In genomic region chr16:46853713-46854443, GRCh38 we compare ENCODE assay signal across 9 cellular contexts. TPM values are rescaled to one million over a fixed set of nuclear protein-coding genes. Genes with fewer than 3 reads are reported as not detected.
DNase-seq lines count a peak whose midpoint lies in the region; ATAC-seq, FAIRE-seq and TF ChIP-seq lines count a peak whose summit lies in the region.
"Had no signal": no experiment of that assay in that cellular context is flagged by ENCODE, and none has a peak within 500 bp of the region (broad histone marks: within the 10 kb centered on the region; RNA-seq: fewer than 3 reads in every experiment).

No MANE protein-coding gene starts in this region.

- H3K9me3 Mint-ChIP-seq in T-cell: no peaks in the 10 kb centered on the region
- H3K9me3 Mint-ChIP-seq: stimulated activated naive CD8-positive, alpha-beta T cell treated with anti-CD3 and anti-CD28 coated beads, Interleukin-15, Interleukin-2, amounts not matched to agents 100 ng/mL and 50 ng/mL, for 24 hours had no signal

- no peak overlapping the region for H3K4me2 ChIP-seq in MM.1S (ENCODE audit: low read depth, low read length)

- H3K27ac ChIP-seq in MM.1S (ENCODE audit: low read length): no peak overlapping the region
- peak overlapping the region; percentile 59 for H3K27ac ChIP-seq in angular gyrus (ENCODE audit: low read depth, low read length)
- H3K27ac ChIP-seq in right atrium auricular region: no peak overlapping the region

- CTCF ChIA-PET in T-cell (lab: Charles Lee): interaction anchor here (0.5 to 1.8 kb wide), 11 partner anchors 10 to 1495 kb away, joined by 3 to 12 read pairs (median 3); no protein-coding TSS in a partner anchor

- POLR2A ChIA-PET in T-cell (lab: Charles Lee): no interaction called here

- H3K27me3 Mint-ChIP-seq in T-cell: no peaks in the 10 kb centered on the region
- H3K27me3 Mint-ChIP-seq: stimulated activated naive CD8-positive, alpha-beta T cell treated with anti-CD3 and anti-CD28 coated beads, Interleukin-15, Interleukin-2, amounts not matched to agents 100 ng/mL and 50 ng/mL, for 24 hours had no signal

- H3K27ac Mint-ChIP-seq in T-cell: no peak overlapping the region
- H3K27ac Mint-ChIP-seq: stimulated activated naive CD8-positive, alpha-beta T cell treated with anti-CD3 and anti-CD28 coated beads, Interleukin-15, Interleukin-2, amounts not matched to agents 100 ng/mL and 50 ng/mL, for 24 hours had no signal

- peak overlapping the region; percentile 13; the same call in 1 of the 2 replicates for H2AFZ ChIP-seq in MM.1S (ENCODE audit: low read length)

- H3F3A ChIP-seq in MM.1S (ENCODE audit: insufficient read depth, low read length): no peaks in the 10 kb centered on the region

- H3K36me3 ChIP-seq in MM.1S (replicated peaks; ENCODE audit: insufficient read depth, low read length): no peaks in the 10 kb centered on the region
- no peaks in the 10 kb centered on the region for H3K36me3 ChIP-seq in right atrium auricular region

- H3K27me3 ChIP-seq in MM.1S (replicated peaks; ENCODE audit: insufficient read depth, low read length) (no peaks in the 10 kb centered on the region), right atrium auricular region (no peaks in the 10 kb centered on the region)

- ATAC-seq in GM18511 (IDR thresholded peaks at IDR 0.05; ENCODE audit: unreplicated experiment) (peak; percentile 65), T-cell (replicated peaks in 1 of 4) (peak; percentile 23 to 61 (median 44)), HG03039 (IDR thresholded peaks at IDR 0.05; ENCODE audit: unreplicated experiment) (no peak)

- no peak overlapping the region for H3K4me3 Mint-ChIP-seq in T-cell
- H3K4me3 Mint-ChIP-seq: stimulated activated naive CD8-positive, alpha-beta T cell treated with anti-CD3 and anti-CD28 coated beads, Interleukin-15, Interleukin-2, amounts not matched to agents 100 ng/mL and 50 ng/mL, for 24 hours had no signal

- FAIRE-seq in A204.1 (lab: Jason Lieb, UNC): peak; percentile 51

- H3K4me1 ChIP-seq in MM.1S (ENCODE audit: low read length): no peaks in the 10 kb centered on the region
- no peaks in the 10 kb centered on the region for H3K4me1 ChIP-seq in right atrium auricular region

- no peaks in the 10 kb centered on the region for H4K20me1 ChIP-seq in MM.1S (ENCODE audit: insufficient read depth, low read length)

- H3K4me3 ChIP-seq in MM.1S (ENCODE audit: low read length) (no peak overlapping the region), right atrium auricular region (no peak overlapping the region), retinal pigment epithelial cell (ENCODE audit: low read length) (no peak overlapping the region)

- no peaks in the 10 kb centered on the region for H3K79me2 ChIP-seq in MM.1S (ENCODE audit: low read length)

- H3K36me3 Mint-ChIP-seq in T-cell: no peaks in the 10 kb centered on the region

- H3K9me3 ChIP-seq in MM.1S (replicated peaks; ENCODE audit: insufficient read depth, low read length) (no peaks in the 10 kb centered on the region), right atrium auricular region (no peaks in the 10 kb centered on the region)

- H3K4me1 Mint-ChIP-seq in T-cell: no peaks in the 10 kb centered on the region

- peak; percentile 69 for DNase-seq in MM.1S
- DNase-seq in T-cell: peak in 31 of 34 experiments; percentile 8 to 63 (median 38)
- DNase-seq in right atrium auricular region (ENCODE audit: low spot score): peak; percentile 71
- no peak for DNase-seq in retinal pigment epithelial cell (ENCODE audit: low read depth)

- no peaks in the 10 kb centered on the region for H3K9me2 ChIP-seq in MM.1S (replicated peaks; ENCODE audit: insufficient read depth, low read length)

- TF ChIP-seq CTCF in MM.1S (IDR thresholded peaks at IDR 0.05; ENCODE audit: low read length) (peak; percentile 88), right atrium auricular region (IDR thresholded peaks at IDR 0.05) (peak; percentile 65 to 90), retinal pigment epithelial cell (conservative IDR thresholded peaks at IDR 0.05; ENCODE audit: low read depth, low read length) (peak; percentile 84)

- no peak overlapping the region for H3K9ac ChIP-seq in MM.1S (ENCODE audit: low read length)

RNA-seq across cellular contexts. Expression of gene C16orf87, which starts 22.9 kb away (rescaled TPM):
- total RNA-seq in T-cell (10 to 100 TPM in 2 of 5 donors, 1 to 10 TPM in 3; 5.2 to 15.6 (median 7.2) TPM), right atrium auricular region (10 to 100 TPM; 12.0 to 14.1 TPM)

RNA-seq across cellular contexts. Expression of gene GPT2, which starts 30.3 kb away (rescaled TPM):
- total RNA-seq in T-cell (1 to 10 TPM in 3 of 5 donors, under 1 TPM in 2; 0.40 to 4.7 (median 2.1) TPM), right atrium auricular region (10 to 100 TPM in 1 of 2 donors, 1 to 10 TPM in 1; 3.7 to 12.1 TPM)
